Comparison of ENCODE assay signal across 1 cellular context in the genomic region with DNA sequence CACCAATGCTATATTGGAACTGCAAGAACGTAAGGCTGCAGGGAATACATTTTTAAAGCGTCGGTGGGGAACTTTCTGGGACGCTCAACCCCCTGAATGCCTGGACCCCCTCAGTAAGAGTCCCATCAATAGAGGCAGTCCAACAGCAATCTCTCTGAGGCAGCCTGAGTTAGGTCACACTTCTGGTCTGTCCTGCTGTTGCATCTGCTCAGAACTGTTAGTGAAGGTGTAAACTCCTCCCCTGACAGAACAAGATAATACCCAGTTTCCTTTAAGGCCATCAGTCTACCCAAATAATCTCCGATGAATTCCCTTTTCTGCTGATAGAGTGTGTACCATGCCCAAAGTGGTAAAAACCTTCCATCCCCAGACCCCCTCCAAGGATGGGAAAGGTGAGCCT.
TF ChIP-seq lines count a peak whose summit lies in the region.

No MANE protein-coding gene starts in this region.

TF ChIP-seq in A549, 52 proteins besides CTCF, POLR2A, EP300 and RAD21 (continued from another document):
- TF ChIP-seq, protein P1, sequence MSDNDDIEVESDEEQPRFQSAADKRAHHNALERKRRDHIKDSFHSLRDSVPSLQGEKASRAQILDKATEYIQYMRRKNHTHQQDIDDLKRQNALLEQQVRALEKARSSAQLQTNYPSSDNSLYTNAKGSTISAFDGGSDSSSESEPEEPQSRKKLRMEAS (IDR thresholded peaks at IDR 0.05) = no peak
- no peak for TF ChIP-seq TFCP2L1 (CRISPR knock-in tag; IDR thresholded peaks at IDR 0.05)
